ENCODE assay signal across 8 cellular contexts in genomic region chr11:118790357-118791014, GRCh38. TPM values are rescaled to one million over a fixed set of nuclear protein-coding genes. Genes with fewer than 3 reads are reported as not detected.
DNase-seq lines count a peak whose midpoint lies in the region; ATAC-seq, FAIRE-seq and TF ChIP-seq lines count a peak whose summit lies in the region.

No MANE protein-coding gene starts in this region.

- peaks cover 6% of the 10 kb centered on the region; the same call in 1 of the 2 replicates for H3K36me3 ChIP-seq in IMR-90 (ENCODE audit: control insufficient read depth, insufficient read depth, low read length)
- peaks cover 5% of the 10 kb centered on the region for H3K36me3 ChIP-seq in adipocyte (ENCODE audit: control insufficient read depth, insufficient read depth, low read length, severe bottlenecking)
- peaks cover 0 to 8% (median 6%) of the 10 kb centered on the region in 9 donors for H3K36me3 ChIP-seq in heart left ventricle
- H3K36me3 ChIP-seq in trophoblast cell (ENCODE audit: control insufficient read depth in 1 of 2, insufficient read depth in 2 of 2, low read length in 2 of 2): peaks cover 3 to 8% of the 10 kb centered on the region in 2 experiments

- H3K79me2 ChIP-seq in trophoblast cell (ENCODE audit: control insufficient read depth, insufficient read depth, low read length, poor library complexity): peaks cover 46% of the 10 kb centered on the region

- no peak overlapping the region for H2BK15ac ChIP-seq in IMR-90 (ENCODE audit: low read depth, low read length)

- peak overlapping the region; percentile 95 for H3K56ac ChIP-seq in IMR-90 (ENCODE audit: extremely low read depth, insufficient read depth, low read length)

- H3K4me1 ChIP-seq in IMR-90 (ENCODE audit: control insufficient read depth, insufficient read depth, low read length) (peaks cover 3% of the 10 kb centered on the region), adipocyte (ENCODE audit: control insufficient read depth, insufficient read depth, low read length) (peaks cover 27% of the 10 kb centered on the region), heart left ventricle (peaks cover 0 to 56% (median 45%) of the 10 kb centered on the region in 12 donors), trophoblast cell (ENCODE audit: control insufficient read depth in 1 of 2, insufficient read depth in 2 of 2, low read length in 2 of 2) (peaks cover 3 to 7% of the 10 kb centered on the region in 2 experiments)

- POLR2A ChIA-PET in IMR-90 (lab: Charles Lee; ENCODE audit: unreplicated experiment): interaction anchor here (0.5 to 0.6 kb wide), 2 partner anchors 55 to 496 kb away, joined by 3 to 5 read pairs; no protein-coding TSS in a partner anchor

- dilution Hi-C loops in IMR-90 (cut with HindIII; ENCODE audit: low sequenced_read_pairs, unreplicated experiment): no loop called here

- H2AK9ac ChIP-seq in IMR-90 (replicated peaks; ENCODE audit: low read depth, low read length, poor library complexity): peak overlapping the region; percentile 100

- H3K27me3 ChIP-seq in IMR-90 (ENCODE audit: control insufficient read depth, insufficient read depth, low read length) (no peaks in the 10 kb centered on the region), adipocyte (replicated peaks; ENCODE audit: control insufficient read depth, insufficient read depth, low read length) (no peaks in the 10 kb centered on the region), heart left ventricle (no peaks in the 10 kb centered on the region), trophoblast cell (ENCODE audit: insufficient read depth, low read length) (no peaks in the 10 kb centered on the region)

- H3K4me2 ChIP-seq in IMR-90 (ENCODE audit: low read depth, low read length) (peak overlapping the region; percentile 76), trophoblast cell (ENCODE audit: low read length) (peak overlapping the region; percentile 70)

- H3K9me1 ChIP-seq in IMR-90 (ENCODE audit: insufficient read depth, low read length): no peaks in the 10 kb centered on the region; the same call in 1 of the 2 replicates

- no peak for TF ChIP-seq RAD21 in IMR-90 (IDR thresholded peaks at IDR 0.05; ENCODE audit: low read length)

- TF ChIP-seq CTCF in IMR-90 (conservative IDR thresholded peaks at IDR 0.05; ENCODE audit: low read depth, low read length) (peak; percentile 34), heart left ventricle (IDR thresholded peaks at IDR 0.05) (peak in 11 of 12 donors; percentile 20 to 75 (median 51))

- H2BK12ac ChIP-seq in trophoblast cell (ENCODE audit: low read length): peak overlapping the region; percentile 27

- H4K8ac ChIP-seq in IMR-90 (ENCODE audit: low read depth in 2 of 2, low read length in 2 of 2) (peak overlapping the region; percentile 98 to 99), trophoblast cell (ENCODE audit: low read depth, low read length) (peak overlapping the region; percentile 100)

- peak overlapping the region; percentile 97 for H4K12ac ChIP-seq in trophoblast cell (ENCODE audit: low read depth, low read length)

- H4K5ac ChIP-seq in IMR-90 (ENCODE audit: low read depth, low read length): peak overlapping the region; percentile 99

- H3K9ac ChIP-seq in IMR-90 (ENCODE audit: low read depth, low read length) (peak overlapping the region; percentile 100), adipocyte (ENCODE audit: low read length) (peak overlapping the region; percentile 100), trophoblast cell (ENCODE audit: low read length) (peak overlapping the region; percentile 96)

- peak overlapping the region; percentile 100 for H3K14ac ChIP-seq in IMR-90 (replicated peaks; ENCODE audit: low read depth, low read length)
- H3K14ac ChIP-seq in trophoblast cell (ENCODE audit: low read length): peak overlapping the region; percentile 100

- H3K23ac ChIP-seq in IMR-90 (ENCODE audit: low read depth, low read length) (peak overlapping the region; percentile 99), trophoblast cell (ENCODE audit: low read length) (no peak overlapping the region)

- H3K18ac ChIP-seq in IMR-90 (ENCODE audit: low read depth, low read length) (peak overlapping the region; percentile 93), trophoblast cell (ENCODE audit: low read length) (peak overlapping the region; percentile 100)

- H4K20me1 ChIP-seq in IMR-90 (ENCODE audit: insufficient read depth, low read length): peaks cover 43% of the 10 kb centered on the region

- TF ChIP-seq POLR2A in IMR-90 (IDR thresholded peaks at IDR 0.05; ENCODE audit: low read depth, low read length) (no peak), heart left ventricle (IDR thresholded peaks at IDR 0.05) (no peak)

- no TSS peak for BruUV-seq in IMR-90 (replicated peaks; lab: Mats Ljungman, UMichigan)

- peak overlapping the region; percentile 98 for H3K27ac ChIP-seq in IMR-90 (ENCODE audit: insufficient read depth, low read length)
- peak overlapping the region; percentile 92 to 100 (median 99) for H3K27ac ChIP-seq in heart left ventricle
- peak overlapping the region; percentile 99 for H3K27ac ChIP-seq in trophoblast cell (ENCODE audit: low read depth, low read length)

- H2AK5ac ChIP-seq in IMR-90 (ENCODE audit: low read depth, low read length) (peak overlapping the region; percentile 100), trophoblast cell (ENCODE audit: low read length) (peak overlapping the region; percentile 100)

- peak overlapping the region; percentile 100 for H3K4ac ChIP-seq in IMR-90 (ENCODE audit: low read depth, low read length)
- H3K4ac ChIP-seq in trophoblast cell (ENCODE audit: low read depth, low read length): peak overlapping the region; percentile 95

- H2BK120ac ChIP-seq in IMR-90 (ENCODE audit: low read depth, low read length) (peak overlapping the region; percentile 90), trophoblast cell (ENCODE audit: insufficient read depth, low read length, poor library complexity) (peak overlapping the region; percentile 100)

- CTCF ChIA-PET in IMR-90 (lab: Yijun Ruan, JAX): interaction anchor here (1.0 to 1.8 kb wide), 6 partner anchors 11 to 133 kb away, joined by 3 to 7 read pairs (median 4); no protein-coding TSS in a partner anchor

- peaks cover 7 to 25% of the 10 kb centered on the region in 2 experiments; a peak in 2 of 4 replicates for H3K79me1 ChIP-seq in IMR-90 (ENCODE audit: low read depth in 1 of 2, low read length in 2 of 2)
- peaks cover 27% of the 10 kb centered on the region for H3K79me1 ChIP-seq in trophoblast cell (ENCODE audit: low read length)

- H4K91ac ChIP-seq in IMR-90 (ENCODE audit: insufficient read depth, low read depth, low read length): peak overlapping the region; percentile 98
- H4K91ac ChIP-seq in trophoblast cell (ENCODE audit: low read depth, low read length): peak overlapping the region; percentile 98

- H3K9me3 ChIP-seq in IMR-90 (ENCODE audit: control insufficient read depth, insufficient read depth, low read length): no peaks in the 10 kb centered on the region
- no peaks in the 10 kb centered on the region for H3K9me3 ChIP-seq in adipocyte (ENCODE audit: control insufficient read depth, low read length)
- H3K9me3 ChIP-seq in heart left ventricle: no peaks in the 10 kb centered on the region
- no peaks in the 10 kb centered on the region for H3K9me3 ChIP-seq in trophoblast cell (ENCODE audit: insufficient read depth, low read depth, low read length)

- no peak for FAIRE-seq in urothelium cell line (lab: Jason Lieb, UNC)

- DNase-seq in CD1c-positive myeloid dendritic cell (ENCODE audit: extremely low spot score) (peak; percentile 41), IMR-90 (peak; percentile 56), SK-MEL-5 (ENCODE audit: low read depth, low spot score) (peak; percentile 39), adipocyte (ENCODE audit: low read depth) (peak; percentile 77), heart left ventricle (peak; percentile 63 to 74 (median 70)), trophoblast cell (peak in 1 of 2 donors; percentile 21), urothelium cell line (ENCODE audit: low spot score) (peak; percentile 41)

- H3K4me3 ChIP-seq in IMR-90 (ENCODE audit: insufficient read depth, low read depth, low read length): peak overlapping the region; percentile 97
- H3K4me3 ChIP-seq in adipocyte (ENCODE audit: low read length): peak overlapping the region; percentile 96
- H3K4me3 ChIP-seq in heart left ventricle: peak overlapping the region; percentile 66 to 98 (median 78)
- H3K4me3 ChIP-seq in trophoblast cell (ENCODE audit: low read depth, low read length): peak overlapping the region; percentile 90

- H2BK5ac ChIP-seq in IMR-90 (ENCODE audit: low read depth, low read length, poor library complexity, severe bottlenecking) (peak overlapping the region; percentile 97), trophoblast cell (ENCODE audit: low read depth, low read length, poor library complexity) (peak overlapping the region; percentile 96)

- 2% methylated on average over 10 of the region's 41 CpGs; no CpG with 5 or more reads in 1 of the 2 experiments for whole genome bisulfite sequencing in IMR-90 (ENCODE audit: extremely low coverage in 2 of 2, insufficient read length in 1 of 2), 2 experiments
- WGBS in heart left ventricle, 4 donors: 0 to 1% (median 0%) methylated on average over 31 to 41 of the region's 41 CpGs
- no CpG with 5 or more reads among the region's 41 CpGs for WGBS in trophoblast cell (ENCODE audit: extremely low coverage, insufficient coverage, insufficient read length)

- in situ Hi-C loops in IMR-90 (cut with MboI; ENCODE audit: low sequenced_read_pairs): no loop called here
- in situ Hi-C loops in SK-MEL-5 (cut with HindIII; ENCODE audit: low pct_unique_long_range_greater_than_20kb, low sequenced_read_pairs): loop anchor here (10.0 kb wide), 1 partner anchor 86 kb away; no protein-coding TSS in a partner anchor

- H2AFZ ChIP-seq in IMR-90 (replicated peaks; ENCODE audit: low read length, poor library complexity) (peak overlapping the region; percentile 97), trophoblast cell (ENCODE audit: insufficient read depth, low read length, poor library complexity) (peak overlapping the region; percentile 96)

- no peak overlapping the region for H2BK20ac ChIP-seq in IMR-90 (ENCODE audit: low read depth, low read length)

- ATAC-seq in GM21360 (IDR thresholded peaks at IDR 0.05; ENCODE audit: unreplicated experiment): peak; percentile 23
- peak; percentile 22 for ATAC-seq in IMR-90 (ENCODE audit: low read depth)
- peak; percentile 57 to 74 (median 62) for ATAC-seq in heart left ventricle

- intact Hi-C loops in IMR-90 (cut with micrococcal nuclease): loop anchor here (1.0 to 5.0 kb wide), 3 partner anchors 117 to 166 kb away; partner anchors contain the start of gene UPK2
- intact Hi-C loops in heart left ventricle (cut with DNase I): loop anchor here in 7 of 10 donors (1.0 to 10.0 kb wide), 9 partner anchors 84 to 138 kb away; partner anchors contain the start of gene BCL9L (in 4 of the 7)

RNA-seq across cellular contexts. Expression of gene DDX6, which starts 0.5 kb away (rescaled TPM):
- total RNA-seq in IMR-90 (2012; rRNA removed) (197 and 225 TPM in 2 replicates), heart left ventricle (100 to 1,000 TPM in 8 of 9 donors, 10 to 100 TPM in 1; 83.7 to 166 (median 114) TPM)
- polyA plus RNA-seq in IMR-90 (2012; rRNA removed) (14.7 and 19.2 TPM in 2 replicates), heart left ventricle (10 to 100 TPM; 29.4 to 30.7 TPM)
- polyA plus RNA-seq in IMR-90 (2012; cell fraction: cytosol; rRNA removed): 2.1 and 3.4 TPM in 2 replicates
- 1.5 and 13.5 TPM in 2 replicates for polyA plus RNA-seq in IMR-90 (2012; cell fraction: nucleus; rRNA removed; ENCODE audit: low replicate concordance)
- total RNA-seq in SK-MEL-5 (2014; rRNA removed; shearing (Covaris generic)): 56.5 and 59.2 TPM in 2 replicates
- polyA plus RNA-seq in SK-MEL-5 (2015; cell fraction: cytosol; rRNA removed): 23.7 and 37.8 TPM in 2 replicates
- 12.7 and 16.6 TPM in 2 replicates for polyA plus RNA-seq in SK-MEL-5 (2015; cell fraction: nucleus; rRNA removed)
- polyA plus RNA-seq in trophoblast cell (2013): 102 and 104 TPM in 2 replicates
